Comparison of ENCODE assay signal across 8 cellular contexts in genomic region chr2:197515277-197515797, GRCh38. TPM values are rescaled to one million over a fixed set of nuclear protein-coding genes. Genes with fewer than 3 reads are reported as not detected.
DNase-seq lines count a peak whose midpoint lies in the region; ATAC-seq and TF ChIP-seq lines count a peak whose summit lies in the region.

No MANE protein-coding gene starts in this region.

- peaks cover 0 to 4% (median 1%) of the 10 kb centered on the region in 7 donors for H3K9me3 Mint-ChIP-seq in CD14-positive monocyte
- H3K9me3 Mint-ChIP-seq in IgD-negative memory B cell = no peaks in the 10 kb centered on the region
- H3K9me3 Mint-ChIP-seq in activated T-helper 1 cell treated with anti-CD3 and anti-CD28 coated beads, Interleukin-12 subunit alpha, Interleukin-12 subunit beta, Interleukin-2, Interleukin-4 antibody, amounts not matched to agents 30 ng/mL and 10 ng/mL and 1 ng/mL, durations not matched to agents 14 hours and 24 hours and 36 hours = no peaks in the 10 kb centered on the region

- intact Hi-C loops in CD14-positive monocyte (cut with micrococcal nuclease) = loop anchor here in 1 of 2 donors (2.0 to 10.0 kb wide), 3 partner anchors 15 to 189 kb away; partner anchors contain the start of genes HSPE1 and MARS2
- intact Hi-C loops in activated T-helper 1 cell treated with anti-CD3 and anti-CD28 coated beads, Interleukin-12 subunit alpha, Interleukin-12 subunit beta, Interleukin-2, Interleukin-4 antibody, amounts not matched to agents 30 ng/mL and 10 ng/mL and 1 ng/mL, durations not matched to agents 14 hours and 24 hours and 36 hours (cut with micrococcal nuclease) = loop anchor here (1.0 to 5.0 kb wide), 3 partner anchors 15 to 878 kb away; partner anchors contain the start of genes CCDC150 and HSPE1

- peak overlapping the region; percentile 85 to 99 (median 93) for H3K9ac ChIP-seq in skeletal muscle tissue (ENCODE audit: low read depth in 1 of 3, low read length in 3 of 3)

- H3K27ac ChIP-seq in right atrium auricular region (peak overlapping the region; percentile 95 to 98), skeletal muscle tissue (ENCODE audit: low read depth, low read length) (peak overlapping the region; percentile 96)

- DNase-seq in CD14-positive monocyte (ENCODE audit: low spot score) = no peak
- DNase-seq in activated T-helper 1 cell treated with anti-CD3 and anti-CD28 coated beads, Interleukin-12 subunit alpha, Interleukin-12 subunit beta, Interleukin-2, Interleukin-4 antibody, amounts not matched to agents 30 ng/mL and 10 ng/mL and 1 ng/mL, durations not matched to agents 14 hours and 24 hours and 36 hours (ENCODE audit: low spot score) = no peak
- no peak for DNase-seq in right atrium auricular region (ENCODE audit: low spot score)
- DNase-seq in Ammon's horn (ENCODE audit: low spot score) = no peak
- no peak for DNase-seq in UCSD-AML1 (lab: John Stamatoyannopoulos, UW; ENCODE audit: unreplicated experiment)

- H3K27me3 Mint-ChIP-seq in CD14-positive monocyte (ENCODE audit: low read depth in 3 of 3) (no peaks in the 10 kb centered on the region), IgD-negative memory B cell (no peaks in the 10 kb centered on the region)
- H3K27me3 Mint-ChIP-seq in activated T-helper 1 cell treated with anti-CD3 and anti-CD28 coated beads, Interleukin-12 subunit alpha, Interleukin-12 subunit beta, Interleukin-2, Interleukin-4 antibody, amounts not matched to agents 30 ng/mL and 10 ng/mL and 1 ng/mL, durations not matched to agents 14 hours and 24 hours and 36 hours (ENCODE audit: insufficient read depth) = no peaks in the 10 kb centered on the region

- no peak for TF ChIP-seq CTCF in CD14-positive monocyte (IDR thresholded peaks at IDR 0.05)
- no peak for TF ChIP-seq CTCF in right atrium auricular region (IDR thresholded peaks at IDR 0.05)

- H3K4me1 ChIP-seq in right atrium auricular region (peaks cover 0 to 20% of the 10 kb centered on the region in 2 donors), skeletal muscle tissue (ENCODE audit: control insufficient read depth in 3 of 3, insufficient read depth in 3 of 3, low read length in 3 of 3) (peaks cover 5 to 16% (median 8%) of the 10 kb centered on the region in 3 donors)

- no peaks in the 10 kb centered on the region for H3K27me3 ChIP-seq in right atrium auricular region
- H3K27me3 ChIP-seq in skeletal muscle tissue (ENCODE audit: control insufficient read depth in 3 of 3, insufficient read depth in 3 of 3, low read length in 3 of 3) = no peaks in the 10 kb centered on the region

- H3K36me3 ChIP-seq in right atrium auricular region (no peaks in the 10 kb centered on the region), skeletal muscle tissue (ENCODE audit: control insufficient read depth in 3 of 3, insufficient read depth in 3 of 3, low read length in 3 of 3) (no peaks in the 10 kb centered on the region)

- H3K9me3 ChIP-seq in right atrium auricular region (no peaks in the 10 kb centered on the region), skeletal muscle tissue (ENCODE audit: control insufficient read depth in 3 of 3, low read length in 3 of 3) (no peaks in the 10 kb centered on the region)

- H3K4me3 Mint-ChIP-seq in CD14-positive monocyte = peak overlapping the region; percentile 88 to 96
- H3K4me3 Mint-ChIP-seq in IgD-negative memory B cell = peak overlapping the region; percentile 95 to 98 (median 96)
- H3K4me3 Mint-ChIP-seq in activated T-helper 1 cell treated with anti-CD3 and anti-CD28 coated beads, Interleukin-12 subunit alpha, Interleukin-12 subunit beta, Interleukin-2, Interleukin-4 antibody, amounts not matched to agents 30 ng/mL and 10 ng/mL and 1 ng/mL, durations not matched to agents 14 hours and 24 hours and 36 hours = peak overlapping the region; percentile 98

- ATAC-seq in GM19395 (IDR thresholded peaks at IDR 0.05; ENCODE audit: unreplicated experiment) = peak; percentile 22

- H3K4me3 ChIP-seq in right atrium auricular region (peak overlapping the region; percentile 68 to 98), skeletal muscle tissue (ENCODE audit: low read length in 3 of 3) (peak overlapping the region; percentile 87 to 90 (median 87))

- peak overlapping the region; percentile 92 to 98 (median 96) for H3K27ac Mint-ChIP-seq in CD14-positive monocyte
- peak overlapping the region; percentile 95 to 99 (median 99) for H3K27ac Mint-ChIP-seq in IgD-negative memory B cell
- H3K27ac Mint-ChIP-seq in activated T-helper 1 cell treated with anti-CD3 and anti-CD28 coated beads, Interleukin-12 subunit alpha, Interleukin-12 subunit beta, Interleukin-2, Interleukin-4 antibody, amounts not matched to agents 30 ng/mL and 10 ng/mL and 1 ng/mL, durations not matched to agents 14 hours and 24 hours and 36 hours = peak overlapping the region; percentile 83

- H3K36me3 Mint-ChIP-seq in CD14-positive monocyte (peaks cover 4 to 14% of the 10 kb centered on the region in 2 donors), IgD-negative memory B cell (peaks cover 6% of the 10 kb centered on the region)
- peaks cover 12% of the 10 kb centered on the region for H3K36me3 Mint-ChIP-seq in activated T-helper 1 cell treated with anti-CD3 and anti-CD28 coated beads, Interleukin-12 subunit alpha, Interleukin-12 subunit beta, Interleukin-2, Interleukin-4 antibody, amounts not matched to agents 30 ng/mL and 10 ng/mL and 1 ng/mL, durations not matched to agents 14 hours and 24 hours and 36 hours (ENCODE audit: low read depth)

- H3K4me1 Mint-ChIP-seq in CD14-positive monocyte (peaks cover 22% of the 10 kb centered on the region), IgD-negative memory B cell (peaks cover 19 to 32% (median 25%) of the 10 kb centered on the region in 3 donors)
- peaks cover 31% of the 10 kb centered on the region for H3K4me1 Mint-ChIP-seq in activated T-helper 1 cell treated with anti-CD3 and anti-CD28 coated beads, Interleukin-12 subunit alpha, Interleukin-12 subunit beta, Interleukin-2, Interleukin-4 antibody, amounts not matched to agents 30 ng/mL and 10 ng/mL and 1 ng/mL, durations not matched to agents 14 hours and 24 hours and 36 hours (ENCODE audit: low read depth)

RNA-seq across cellular contexts. Expression of gene MOB4, which starts 0.5 kb away (rescaled TPM):
- polyA plus RNA-seq in CD14-positive monocyte = 10 to 100 TPM; 30.4 to 32.4 TPM
- 28.0 TPM for polyA plus RNA-seq in IgD-negative memory B cell
- 25.1 and 27.2 TPM in 2 replicates for total RNA-seq in activated T-helper 1 cell treated with anti-CD3 and anti-CD28 coated beads, Interleukin-12 subunit alpha, Interleukin-12 subunit beta, Interleukin-2, Interleukin-4 antibody, amounts not matched to agents 30 ng/mL and 10 ng/mL and 1 ng/mL, durations not matched to agents 14 hours and 24 hours and 36 hours
- 10 to 100 TPM; 23.5 to 35.9 TPM for total RNA-seq in right atrium auricular region
- total RNA-seq in skeletal muscle tissue = 25.1 TPM

RNA-seq across cellular contexts. Expression of gene HSPE1, which starts 15.2 kb away (rescaled TPM):
- polyA plus RNA-seq in CD14-positive monocyte (10 to 100 TPM; 44.9 to 46.2 TPM), IgD-negative memory B cell (149 TPM)
- total RNA-seq in activated T-helper 1 cell treated with anti-CD3 and anti-CD28 coated beads, Interleukin-12 subunit alpha, Interleukin-12 subunit beta, Interleukin-2, Interleukin-4 antibody, amounts not matched to agents 30 ng/mL and 10 ng/mL and 1 ng/mL, durations not matched to agents 14 hours and 24 hours and 36 hours = 325 and 343 TPM in 2 replicates
- total RNA-seq in right atrium auricular region (100 to 1,000 TPM in 1 of 2 donors, 10 to 100 TPM in 1; 82.7 to 122 TPM), skeletal muscle tissue (80.4 TPM)

RNA-seq across cellular contexts. Expression of gene HSPD1, which starts 15.7 kb away (rescaled TPM):
- 10 to 100 TPM; 44.5 to 62.1 TPM for polyA plus RNA-seq in CD14-positive monocyte
- polyA plus RNA-seq in IgD-negative memory B cell = 92.3 TPM
- total RNA-seq in activated T-helper 1 cell treated with anti-CD3 and anti-CD28 coated beads, Interleukin-12 subunit alpha, Interleukin-12 subunit beta, Interleukin-2, Interleukin-4 antibody, amounts not matched to agents 30 ng/mL and 10 ng/mL and 1 ng/mL, durations not matched to agents 14 hours and 24 hours and 36 hours = 811 and 821 TPM in 2 replicates
- 10 to 100 TPM; 70.0 to 96.0 TPM for total RNA-seq in right atrium auricular region
- total RNA-seq in skeletal muscle tissue = 146 TPM
